26 cellular contexts compared by ENCODE assay signal in genomic region chr16:68883685-68884084, GRCh38.
"Had no signal": no experiment of that assay in that cellular context is flagged by ENCODE, and none has a peak within 500 bp of the region (broad histone marks: within the 10 kb centered on the region; RNA-seq: fewer than 3 reads in every experiment).

No MANE protein-coding gene starts in this region.

- H3K4me3 ChIP-seq: colonic mucosa, esophagus squamous epithelium, gastrocnemius medialis, heart right ventricle, left lung, lower lobe of right lung, mucosa of descending colon had no signal

- H3K27me3 Mint-ChIP-seq: dendritic cell treated with granulocyte-macrophage colony-stimulating factor and Interleukin-4, amounts not matched to agents 40 ng/mL and 50 ng/mL, for 4 days; effector memory CD8-positive, alpha-beta T cell; naive B cell had no signal

- ATAC-seq: effector memory CD8-positive, alpha-beta T cell; esophagus mucosa; gastrocnemius medialis; heart right ventricle; left cardiac atrium; left lung; left ventricle myocardium superior; lower lobe of right lung; mucosa of descending colon had no signal

- H3K27ac Mint-ChIP-seq: dendritic cell treated with granulocyte-macrophage colony-stimulating factor and Interleukin-4, amounts not matched to agents 40 ng/mL and 50 ng/mL, for 4 days; endodermal cell had no signal

- H3K9me3 Mint-ChIP-seq: dendritic cell treated with granulocyte-macrophage colony-stimulating factor and Interleukin-4, amounts not matched to agents 40 ng/mL and 50 ng/mL, for 4 days; effector memory CD8-positive, alpha-beta T cell; endodermal cell; mesothelial cell of epicardium; naive B cell had no signal

- H3K4me1 ChIP-seq: colonic mucosa, gastrocnemius medialis, left lung had no signal

- H3K4me1 Mint-ChIP-seq: naive B cell had no signal

- H3K9me3 ChIP-seq: colonic mucosa, esophagus squamous epithelium, gastrocnemius medialis, heart right ventricle, left lung, lower lobe of right lung, mucosa of descending colon had no signal

- FAIRE-seq: islet of Langerhans, keratinocyte had no signal

- H3K4me3 Mint-ChIP-seq: dendritic cell treated with granulocyte-macrophage colony-stimulating factor and Interleukin-4, amounts not matched to agents 40 ng/mL and 50 ng/mL, for 4 days; effector memory CD8-positive, alpha-beta T cell; endodermal cell; mesothelial cell of epicardium; naive B cell had no signal

- DNase-seq: colonic mucosa; cortex of kidney; effector CD8-positive, alpha-beta T cell; effector memory CD8-positive, alpha-beta T cell; endodermal cell; erythroblast; esophagus squamous epithelium; foreskin melanocyte; gastrocnemius medialis; glutamatergic neuron; head of caudate nucleus; heart right ventricle; hippocampal formation; left cardiac atrium; left lung; left ventricle myocardium superior; lower lobe of right lung; mesenchymal stem cell; mucosa of descending colon; naive B cell had no signal

- H3K27ac ChIP-seq: colonic mucosa, epithelial cell of prostate, gastrocnemius medialis, heart right ventricle, left lung had no signal
